In the genomic region with DNA sequence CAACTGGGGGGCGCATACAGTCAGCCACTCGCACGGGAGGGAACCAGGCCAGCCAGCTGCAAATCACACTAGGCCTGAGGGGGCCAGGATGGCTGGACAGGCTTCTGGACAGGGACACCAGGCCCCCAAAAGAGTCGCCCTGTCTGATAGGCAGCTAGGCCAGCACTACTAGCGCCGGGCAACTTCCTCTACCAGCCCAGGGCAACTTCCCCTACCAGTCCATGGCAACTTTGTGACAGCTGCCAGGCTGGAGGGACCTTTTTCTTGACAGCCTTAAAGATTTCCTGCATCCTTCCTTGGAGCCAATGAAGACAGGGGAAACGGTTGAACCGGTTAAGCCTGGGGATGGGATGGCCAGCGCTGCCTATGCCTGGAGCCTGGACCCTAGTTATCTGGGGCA, we compare ENCODE assay signal across 9 cellular contexts. TPM values are rescaled to one million over a fixed set of nuclear protein-coding genes. Genes with fewer than 3 reads are reported as not detected.
DNase-seq lines count a peak whose midpoint lies in the region; ATAC-seq and TF ChIP-seq lines count a peak whose summit lies in the region.
"Had no signal": no experiment of that assay in that cellular context is flagged by ENCODE, and none has a peak within 500 bp of the region (broad histone marks: within the 10 kb centered on the region; RNA-seq: fewer than 3 reads in every experiment).

No MANE protein-coding gene starts in this region.

- H4K20me1 ChIP-seq in fibroblast of lung (ENCODE audit: control insufficient read depth, extremely low read depth, insufficient read depth, low read length): no peaks in the 10 kb centered on the region
- peaks cover 49% of the 10 kb centered on the region for H4K20me1 ChIP-seq in smooth muscle cell (ENCODE audit: low read depth)

- DNase-seq in SJSA1 (ENCODE audit: low read depth in 1 of 2, low spot score in 2 of 2): no peak
- no peak for DNase-seq in fibroblast of lung (ENCODE audit: low read depth in 2 of 2)
- no peak for DNase-seq in smooth muscle cell (lab: John Stamatoyannopoulos, UW; ENCODE audit: unreplicated experiment)
- DNase-seq in NCI-H1694 treated with DMSO at 0.1 percent for 48 hours (lab: John Stamatoyannopoulos, UW): no peak
- no peak for DNase-seq in NCI-H1092 treated with DMSO at 0.1 percent for 48 hours (lab: John Stamatoyannopoulos, UW)

- 61% methylated on average over 9 of the region's 9 CpGs for WGBS in smooth muscle cell (ENCODE audit: low lambda C conversion rate)

- peaks cover 86% of the 10 kb centered on the region for H3K79me2 ChIP-seq in fibroblast of lung (ENCODE audit: control insufficient read depth, insufficient read depth, low read length)
- H3K79me2 ChIP-seq in smooth muscle cell (ENCODE audit: low read depth): peaks cover 96% of the 10 kb centered on the region

- TF ChIP-seq CTCF in fibroblast of lung (conservative IDR thresholded peaks at IDR 0.05 in 1 of 2, IDR thresholded peaks at IDR 0.05 in 1 of 2; ENCODE audit: low read depth in 1 of 2, low read length in 2 of 2) (no peak), smooth muscle cell (IDR thresholded peaks at IDR 0.05; ENCODE audit: borderline replicate concordance, insufficient read depth, poor library complexity, severe bottlenecking) (no peak)

- H3K4me3 ChIP-seq in SJSA1: no peak overlapping the region
- H3K4me3 ChIP-seq in fibroblast of lung (replicated peaks in 1 of 4; ENCODE audit: control extremely low read depth in 1 of 4, insufficient read depth in 1 of 4, low read depth in 3 of 4, low read length in 4 of 4): no peak overlapping the region
- no peak overlapping the region for H3K4me3 ChIP-seq in smooth muscle cell
- H3K4me3 ChIP-seq: lung had no signal

- ATAC-seq in GM18907 (IDR thresholded peaks at IDR 0.05; ENCODE audit: unreplicated experiment) (peak; percentile 6), GM19455 (IDR thresholded peaks at IDR 0.05; ENCODE audit: unreplicated experiment) (no peak), HG02885 (IDR thresholded peaks at IDR 0.05; ENCODE audit: poor library complexity, unreplicated experiment) (no peak)

- H3K4me1 ChIP-seq in SJSA1 (replicated peaks) (peaks cover 75% of the 10 kb centered on the region), fibroblast of lung (ENCODE audit: control insufficient read depth, extremely low read depth, insufficient read depth, low read length) (peaks cover 42% of the 10 kb centered on the region), smooth muscle cell (ENCODE audit: low read depth) (peaks cover 29% of the 10 kb centered on the region)

- H3K27ac ChIP-seq in SJSA1 (peak overlapping the region; percentile 92; the same call in 1 of the 2 replicates), fibroblast of lung (ENCODE audit: insufficient read depth, low read length) (peak overlapping the region; percentile 97), smooth muscle cell (ENCODE audit: low read depth) (peak overlapping the region; percentile 97)

- peaks cover 47% of the 10 kb centered on the region for H3F3A ChIP-seq in smooth muscle cell (ENCODE audit: low read depth)

- H3K9me3 ChIP-seq in SJSA1 (replicated peaks) (peaks cover 4% of the 10 kb centered on the region; the same call in 1 of the 2 replicates), fibroblast of lung (ENCODE audit: control insufficient read depth, insufficient read depth, low read depth, low read length) (no peaks in the 10 kb centered on the region), smooth muscle cell (replicated peaks; ENCODE audit: low read depth) (no peaks in the 10 kb centered on the region)

- H3K4me2 ChIP-seq in fibroblast of lung (ENCODE audit: extremely low read depth, insufficient read depth, low read length) (peak overlapping the region; percentile 100), smooth muscle cell (peak overlapping the region; percentile 82)

- H3K9ac ChIP-seq in fibroblast of lung (ENCODE audit: insufficient read depth, low read length) (no peak overlapping the region), smooth muscle cell (ENCODE audit: low read depth) (peak overlapping the region; percentile 89)

- no peak overlapping the region for H2AFZ ChIP-seq in fibroblast of lung (ENCODE audit: low read length)
- H2AFZ ChIP-seq in smooth muscle cell (ENCODE audit: low read depth): no peak overlapping the region

- H3K27me3 ChIP-seq in SJSA1 (replicated peaks) (no peaks in the 10 kb centered on the region), fibroblast of lung (ENCODE audit: control insufficient read depth, insufficient read depth, low read length) (no peaks in the 10 kb centered on the region), smooth muscle cell (ENCODE audit: low read depth) (no peaks in the 10 kb centered on the region)

- H3K36me3 ChIP-seq in SJSA1: peaks cover 23% of the 10 kb centered on the region
- H3K36me3 ChIP-seq in fibroblast of lung (ENCODE audit: control insufficient read depth, insufficient read depth, low read length): no peaks in the 10 kb centered on the region
- H3K36me3 ChIP-seq in smooth muscle cell (ENCODE audit: low read depth): no peaks in the 10 kb centered on the region

RNA-seq across cellular contexts. Expression of gene IFFO2, which starts 5.1 kb away (rescaled TPM):
- total RNA-seq in SJSA1 (2014; rRNA removed; shearing (Covaris generic)): 11.4 and 15.3 TPM in 2 replicates
- total RNA-seq in fibroblast of lung: 5.6 and 5.8 TPM in 2 replicates
- polyA plus RNA-seq in fibroblast of lung: 7.3 and 10.4 TPM in 2 replicates
- polyA plus RNA-seq in fibroblast of lung (2012): 7.1 and 8.5 TPM in 2 replicates
- 18.6 and 27.1 TPM in 2 replicates for polyA minus RNA-seq in fibroblast of lung (ENCODE audit: low replicate concordance)
- 19.1 and 28.0 TPM in 2 replicates for total RNA-seq in smooth muscle cell
- polyA plus RNA-seq in smooth muscle cell: 3.7 and 5.7 TPM in 2 replicates

RNA-seq across cellular contexts. Expression of gene ALDH4A1, which starts 49.1 kb away (rescaled TPM):
- 5.6 and 10.8 TPM in 2 replicates for total RNA-seq in SJSA1 (2014; rRNA removed; shearing (Covaris generic))
- total RNA-seq in fibroblast of lung (6.9 and 11.9 TPM in 2 replicates), smooth muscle cell (4.6 and 4.8 TPM in 2 replicates)
- polyA plus RNA-seq in fibroblast of lung (6.9 and 8.3 TPM in 2 replicates), smooth muscle cell (6.3 and 7.2 TPM in 2 replicates)
- 11.6 and 12.9 TPM in 2 replicates for polyA plus RNA-seq in fibroblast of lung (2012)
- polyA minus RNA-seq in fibroblast of lung (ENCODE audit: low replicate concordance): 19.6 and 20.0 TPM in 2 replicates
